Comparison of ENCODE assay signal across 22 cellular contexts in genomic region chr5:176521286-176521685, GRCh38. TPM values are rescaled to one million over a fixed set of nuclear protein-coding genes. Genes with fewer than 3 reads are reported as not detected.
DNase-seq lines count a peak whose midpoint lies in the region; ATAC-seq, FAIRE-seq and TF ChIP-seq lines count a peak whose summit lies in the region.
"Had no signal": no experiment of that assay in that cellular context is flagged by ENCODE, and none has a peak within 500 bp of the region (broad histone marks: within the 10 kb centered on the region; RNA-seq: fewer than 3 reads in every experiment).

No MANE protein-coding gene starts in this region.

- no peak overlapping the region for H3K23ac ChIP-seq in neuronal stem cell (ENCODE audit: low read depth, low read length, poor library complexity)

- H3K27ac Mint-ChIP-seq in GM23338 (no peak overlapping the region), T-helper 17 cell (peak overlapping the region; percentile 81)
- H3K27ac Mint-ChIP-seq: HFFc6 had no signal

- H2BK5ac ChIP-seq in neuronal stem cell (ENCODE audit: low read length) = no peak overlapping the region

- no peak overlapping the region for H4K8ac ChIP-seq in neuronal stem cell (ENCODE audit: low read depth, low read length)

- TF ChIP-seq CTCF in A549 (IDR thresholded peaks at IDR 0.05) = no peak
- TF ChIP-seq CTCF in GM23338 (conservative IDR thresholded peaks at IDR 0.05; ENCODE audit: low read depth in 2 of 2) = no peak
- no peak for TF ChIP-seq CTCF in heart left ventricle (IDR thresholded peaks at IDR 0.05)

- no peaks in the 10 kb centered on the region; the same call in 2 of the 3 replicates for H3K4me1 ChIP-seq in A549
- H3K4me1 ChIP-seq in GM23338 (ENCODE audit: insufficient read depth) = no peaks in the 10 kb centered on the region
- peaks cover 0 to 3% of the 10 kb centered on the region in 2 donors for H3K4me1 ChIP-seq in neuronal stem cell (ENCODE audit: control insufficient read depth in 2 of 2, insufficient read depth in 1 of 2, low read depth in 1 of 2, low read length in 2 of 2)
- H3K4me1 ChIP-seq in heart left ventricle = no peaks in the 10 kb centered on the region
- H3K4me1 ChIP-seq: BLaER1 had no signal

- DNase-seq in A549 (ENCODE audit: low read depth in 1 of 2, low spot score in 1 of 2) = no peak
- DNase-seq in GM23338 (ENCODE audit: low spot score) = no peak
- DNase-seq in T-helper 17 cell = no peak
- no peak for DNase-seq in neuronal stem cell (ENCODE audit: low spot score)
- DNase-seq in activated CD8-positive, alpha-beta memory T cell treated with anti-CD3 and anti-CD28 coated beads for 24 hours = no peak
- no peak for DNase-seq in heart left ventricle
- DNase-seq: CD4-positive, alpha-beta memory T cell; DMS153; DMS79; GDM1; GOT3; HFFc6 had no signal

- no peak overlapping the region for H3K4ac ChIP-seq in neuronal stem cell (ENCODE audit: low read length)

- H4K20me1 ChIP-seq in GM23338 (replicated peaks; ENCODE audit: insufficient read depth) = no peaks in the 10 kb centered on the region

- no peak overlapping the region for H3K14ac ChIP-seq in neuronal stem cell (ENCODE audit: low read length)

- H3F3A ChIP-seq in GM23338 (replicated peaks; ENCODE audit: low read depth) = peaks cover 4% of the 10 kb centered on the region; the same call in 1 of the 2 replicates

- no peak overlapping the region for H3K27ac ChIP-seq in A549
- H3K27ac ChIP-seq in GM23338 (ENCODE audit: low read depth) = no peak overlapping the region
- H3K27ac ChIP-seq in neuronal stem cell (replicated peaks; ENCODE audit: low read length) = no peak overlapping the region
- no peak overlapping the region for H3K27ac ChIP-seq in heart left ventricle
- H3K27ac ChIP-seq: BLaER1 had no signal

- TF ChIP-seq RAD21 in A549 (conservative IDR thresholded peaks at IDR 0.05 in 1 of 2, IDR thresholded peaks at IDR 0.05 in 1 of 2) = no peak

- peaks cover 13% of the 10 kb centered on the region for H3K4me1 Mint-ChIP-seq in GM23338
- peaks cover 18% of the 10 kb centered on the region for H3K4me1 Mint-ChIP-seq in T-helper 17 cell

- no peak overlapping the region for H3K18ac ChIP-seq in neuronal stem cell (ENCODE audit: low read length)

- no peak overlapping the region for H2AK5ac ChIP-seq in neuronal stem cell (ENCODE audit: low read depth, low read length)

- H2BK12ac ChIP-seq in neuronal stem cell (ENCODE audit: low read length) = no peak overlapping the region

- FAIRE-seq in A549 (lab: Jason Lieb, UNC) = no peak
- FAIRE-seq: A204.1, GM12892, GM18507, HTR-8/SVneo had no signal

- H4K91ac ChIP-seq in neuronal stem cell (ENCODE audit: low read depth, low read length, poor library complexity) = no peak overlapping the region

- H3K27me3 ChIP-seq in GM23338 (ENCODE audit: insufficient read depth) = no peaks in the 10 kb centered on the region
- H3K27me3 ChIP-seq in neuronal stem cell (ENCODE audit: control insufficient read depth in 3 of 3, insufficient read depth in 3 of 3, low read depth in 1 of 3, low read length in 3 of 3) = no peaks in the 10 kb centered on the region
- H3K27me3 ChIP-seq in heart left ventricle = no peaks in the 10 kb centered on the region
- H3K27me3 ChIP-seq: BLaER1 had no signal

- no peak overlapping the region for H2BK120ac ChIP-seq in neuronal stem cell (ENCODE audit: low read depth, low read length)

- H3K9ac ChIP-seq in neuronal stem cell (ENCODE audit: low read depth, low read length, poor library complexity) = no peak overlapping the region
- H3K9ac ChIP-seq: BLaER1 had no signal

- no peak overlapping the region for H2BK15ac ChIP-seq in neuronal stem cell (ENCODE audit: low read length)

- intact Hi-C loops in heart left ventricle (cut with DNase I) = no loop called here

- H3K4me3 ChIP-seq in A549 = no peak overlapping the region
- H3K4me3 ChIP-seq in GM23338 = no peak overlapping the region
- H3K4me3 ChIP-seq in neuronal stem cell (ENCODE audit: low read length in 2 of 2) = no peak overlapping the region
- H3K4me3 ChIP-seq in heart left ventricle = no peak overlapping the region
- H3K4me3 ChIP-seq: BLaER1 had no signal

- POLR2A ChIA-PET in A549 (lab: Yijun Ruan, JAX) = no interaction called here

- TF ChIP-seq EP300 in A549 (IDR thresholded peaks at IDR 0.05) = no peak

- H3K27me3 Mint-ChIP-seq in GM23338 (ENCODE audit: insufficient read depth, low read depth, poor library complexity) = peaks cover 10% of the 10 kb centered on the region
- H3K27me3 Mint-ChIP-seq in T-helper 17 cell = no peaks in the 10 kb centered on the region
- H3K27me3 Mint-ChIP-seq: CD4-positive, alpha-beta memory T cell; IgD-negative memory B cell had no signal

- no peak overlapping the region for H2AFZ ChIP-seq in GM23338
- peak overlapping the region; percentile 77 for H2AFZ ChIP-seq in neuronal stem cell (ENCODE audit: low read length)

- CTCF ChIA-PET in A549 (lab: Yijun Ruan, JAX) = interaction anchor here (1.1 kb wide), 2 partner anchors 9 to 73 kb away, joined by 3 read pairs; partner anchors contain the start of gene FAF2

- no peak overlapping the region for H3K4me3 Mint-ChIP-seq in GM23338
- H3K4me3 Mint-ChIP-seq in T-helper 17 cell = no peak overlapping the region
- H3K4me3 Mint-ChIP-seq: CD14-positive monocyte; CD4-positive, alpha-beta memory T cell; HFFc6 had no signal

- no peaks in the 10 kb centered on the region for H3K9me3 ChIP-seq in A549
- no peaks in the 10 kb centered on the region for H3K9me3 ChIP-seq in T-helper 17 cell (ENCODE audit: control insufficient read depth, low read length, poor library complexity, severe bottlenecking)
- H3K9me3 ChIP-seq in neuronal stem cell (replicated peaks in 1 of 2; ENCODE audit: control insufficient read depth in 2 of 2, insufficient read depth in 1 of 2, low read depth in 1 of 2, low read length in 2 of 2) = no peaks in the 10 kb centered on the region
- H3K9me3 ChIP-seq in heart left ventricle = no peaks in the 10 kb centered on the region
- H3K9me3 ChIP-seq: BLaER1 had no signal

- H3K9me2 ChIP-seq in GM23338 (ENCODE audit: insufficient read depth) = no peaks in the 10 kb centered on the region

- 70% methylated on average over 7 of the region's 7 CpGs for WGBS in A549 (ENCODE audit: missing lambda C conversion rate)
- WGBS in neuronal stem cell (ENCODE audit: extremely low coverage in 2 of 2, insufficient read length in 2 of 2, insufficient replicate concordance in 1 of 2), 2 donors = no CpG with 5 or more reads among the region's 7 CpGs
- WGBS in heart left ventricle, 4 donors = 77 to 89% (median 83%) methylated on average over 7 of the region's 7 CpGs

- H3K36me3 ChIP-seq in GM23338 (ENCODE audit: insufficient read depth) (no peaks in the 10 kb centered on the region), neuronal stem cell (replicated peaks in 1 of 2; ENCODE audit: control insufficient read depth in 2 of 2, insufficient read depth in 2 of 2, low read length in 2 of 2) (peaks cover 0 to 7% of the 10 kb centered on the region in 2 donors), heart left ventricle (peaks cover 0 to 5% (median 0%) of the 10 kb centered on the region in 9 donors)

- H3K79me1 ChIP-seq in neuronal stem cell (ENCODE audit: low read depth, low read length) = no peaks in the 10 kb centered on the region

- no peaks in the 10 kb centered on the region for H3K9me3 Mint-ChIP-seq in GM23338
- H3K9me3 Mint-ChIP-seq: CD14-positive monocyte; CD4-positive, alpha-beta memory T cell; HFFc6; IgD-negative memory B cell had no signal

- TF ChIP-seq POLR2A in A549 (IDR thresholded peaks at IDR 0.05; ENCODE audit: low read length) (no peak), heart left ventricle (IDR thresholded peaks at IDR 0.05) (no peak)

- no peaks in the 10 kb centered on the region for H3K79me2 ChIP-seq in GM23338 (replicated peaks; ENCODE audit: insufficient read depth)

- peaks cover 4% of the 10 kb centered on the region; the same call in 1 of the 3 replicates for H3K36me3 Mint-ChIP-seq in GM23338 (ENCODE audit: low read depth)
- no peaks in the 10 kb centered on the region for H3K36me3 Mint-ChIP-seq in T-helper 17 cell (ENCODE audit: low read depth)

- H3K4me2 ChIP-seq in A549 (no peak overlapping the region), GM23338 (no peak overlapping the region), neuronal stem cell (ENCODE audit: insufficient read depth, low read length, poor library complexity, severe bottlenecking) (no peak overlapping the region)
- H3K4me2 ChIP-seq: BLaER1 had no signal

- ATAC-seq in A549 (peak; percentile 15 to 24; a peak in 3 of 6 replicates), GM23338 (peak; percentile 11; the same call in 1 of the 3 replicates), T-helper 17 cell (no peak), heart left ventricle (no peak), HG03520 (IDR thresholded peaks at IDR 0.05; ENCODE audit: unreplicated experiment) (no peak)
- ATAC-seq: HCT116 had no signal

TF ChIP-seq in GM23338, 12 proteins besides CTCF, POLR2A, EP300 and RAD21 (continues in another document):
- TF ChIP-seq ZNF331 (CRISPR knock-in tag; IDR thresholded peaks at IDR 0.05; ENCODE audit: low read depth) (no peak), JUNB (IDR thresholded peaks at IDR 0.05; ENCODE audit: unreplicated experiment) (no peak), NANOG (IDR thresholded peaks at IDR 0.05; ENCODE audit: borderline replicate concordance) (no peak)

RNA-seq across cellular contexts. Expression of gene RNF44, which starts 15.9 kb away (rescaled TPM):
- polyA plus RNA-seq in A549 (2011; rRNA removed) (9.2 and 9.9 TPM in 2 replicates), A549 (2017; fragmentation: RNase III; extraction: RNeasy Plus Mini Kit Qiagen cat#74134 plus additional on column Dnase treatment) (30.4 to 35.8 TPM (median 32.7 TPM) in 3 replicates), GM23338 (2016; fragmentation: Nextera tagmentation; extraction: Ambion mirVana) (56.7 and 59.3 TPM in 2 replicates), heart left ventricle (10 to 100 TPM; 14.4 to 14.8 TPM)
- 26.5 and 39.3 TPM in 2 replicates for polyA plus RNA-seq in A549 (2012; cell fraction: cytosol; rRNA removed)
- 125 and 153 TPM in 2 replicates for polyA plus RNA-seq in A549 (2012; cell fraction: nucleus; rRNA removed)
- polyA minus RNA-seq in A549 (2011; rRNA and poly(A)+ RNA removed) = 6.4 and 10.0 TPM in 2 replicates
- 78.5 and 104 TPM in 2 replicates for total RNA-seq in GM23338 (2014; rRNA removed; shearing (Covaris generic))
- total RNA-seq in T-helper 17 cell (100 to 1,000 TPM; 228 to 288 TPM), heart left ventricle (10 to 100 TPM in 8 of 9 donors, 1 to 10 TPM in 1; 9.2 to 35.7 (median 21.0) TPM)
- polyA plus RNA-seq in neuronal stem cell (2013, experiment 1 of 2) = 77.9 TPM
- polyA plus RNA-seq in neuronal stem cell (2013, experiment 2 of 2) = 78.0 TPM

RNA-seq across cellular contexts. Expression of gene CDHR2, which starts 27.9 kb away (rescaled TPM):
- polyA plus RNA-seq in A549 (2011; rRNA removed) = 0.08 and 0.09 TPM in 2 replicates
- polyA plus RNA-seq in A549 (2012; cell fraction: cytosol; rRNA removed) = 0.01 TPM in 1 of 2 replicates, not detected in the other
- polyA plus RNA-seq in A549 (2012; cell fraction: nucleus; rRNA removed) = 0.10 and 0.38 TPM in 2 replicates
- not detected in 3 replicates for polyA plus RNA-seq in A549 (2017; fragmentation: RNase III; extraction: RNeasy Plus Mini Kit Qiagen cat#74134 plus additional on column Dnase treatment)
- 0.10 and 0.12 TPM in 2 replicates for polyA minus RNA-seq in A549 (2011; rRNA and poly(A)+ RNA removed)
- not detected in 2 replicates for total RNA-seq in GM23338 (2014; rRNA removed; shearing (Covaris generic))
- 0.17 TPM in 1 of 2 replicates, not detected in the other for polyA plus RNA-seq in GM23338 (2016; fragmentation: Nextera tagmentation; extraction: Ambion mirVana)
- total RNA-seq in T-helper 17 cell = 1 to 10 TPM; 1.3 to 2.4 TPM
- 0.01 TPM for polyA plus RNA-seq in neuronal stem cell (2013, experiment 1 of 2)
- polyA plus RNA-seq in neuronal stem cell (2013, experiment 2 of 2) = 0.01 TPM
- total RNA-seq in heart left ventricle = under 1 TPM in 4 of 9 donors, not detected in 5; 0.08 to 0.67 (median 0.40) TPM
- under 1 TPM in 1 of 2 donors, not detected in 1; 0.07 TPM for polyA plus RNA-seq in heart left ventricle
- total RNA-seq: Daoy, HFFc6 had no signal
- polyA plus RNA-seq: CD14-positive monocyte; CD4-positive, alpha-beta memory T cell; IgD-negative memory B cell had no signal

Comparison
In these comparisons a context has a peak if more than half of its experiments do, and no peak if none do; other contexts are left out.
1. ATAC-seq: peak in A549 (2 of 2) and GM23338 (single experiment); none in T-helper 17 cell (single experiment), heart left ventricle (0 of 4) and HG03520 (single experiment).